In the genomic region with DNA sequence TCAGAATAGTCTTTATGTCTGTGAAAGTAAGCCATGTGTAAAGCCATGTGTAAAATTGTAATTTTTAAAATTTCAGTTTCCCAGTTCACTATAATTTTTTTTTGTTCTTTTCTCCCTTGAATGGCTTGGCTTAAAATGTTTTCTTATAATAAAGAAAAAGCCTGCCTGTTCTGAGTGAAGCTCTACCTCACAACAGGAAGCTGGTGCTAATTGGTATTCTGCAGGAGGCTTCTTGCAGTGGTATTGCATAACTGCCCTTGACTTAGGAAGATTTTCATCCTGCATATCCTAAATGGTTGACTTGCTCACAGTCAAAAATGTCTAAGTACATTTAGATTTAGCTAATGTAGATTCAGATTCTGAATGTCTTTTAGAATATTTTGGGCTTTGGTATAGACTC, we compare ENCODE assay signal across 13 cellular contexts. TPM values are rescaled to one million over a fixed set of nuclear protein-coding genes. Genes with fewer than 3 reads are reported as not detected.
A peak's percentile ranks its signal among the peaks of the same experiment; 100 is the strongest.
DNase-seq lines count a peak whose midpoint lies in the region; ATAC-seq and TF ChIP-seq lines count a peak whose summit lies in the region.
"Had no signal": no experiment of that assay in that cellular context is flagged by ENCODE, and none has a peak within 500 bp of the region (broad histone marks: within the 10 kb centered on the region; RNA-seq: fewer than 3 reads in every experiment).

No MANE protein-coding gene starts in this region.

- H3K9ac ChIP-seq in fibroblast of lung (ENCODE audit: insufficient read depth, low read length): no peak overlapping the region
- H3K9ac ChIP-seq in skeletal muscle satellite cell (ENCODE audit: low read depth, low read length): peak overlapping the region; percentile 18

- no peak overlapping the region for H2AFZ ChIP-seq in fibroblast of lung (ENCODE audit: low read length)

- H3K4me1 ChIP-seq in left ventricle myocardium inferior (peaks cover 96% of the 10 kb centered on the region), fibroblast of lung (ENCODE audit: control insufficient read depth, extremely low read depth, insufficient read depth, low read length) (no peaks in the 10 kb centered on the region), skeletal muscle satellite cell (ENCODE audit: control insufficient read depth, insufficient read depth, low read length) (peaks cover 2% of the 10 kb centered on the region)

- H3K36me3 ChIP-seq in left ventricle myocardium inferior (peaks cover 98% of the 10 kb centered on the region), fibroblast of lung (ENCODE audit: control insufficient read depth, insufficient read depth, low read length) (peaks cover 21% of the 10 kb centered on the region), skeletal muscle satellite cell (ENCODE audit: insufficient read depth, low read length) (peaks cover 89% of the 10 kb centered on the region)

- H3K9me3 ChIP-seq in left ventricle myocardium inferior (replicated peaks) (no peaks in the 10 kb centered on the region), fibroblast of lung (ENCODE audit: control insufficient read depth, insufficient read depth, low read depth, low read length) (no peaks in the 10 kb centered on the region), skeletal muscle satellite cell (replicated peaks; ENCODE audit: low read length) (no peaks in the 10 kb centered on the region)

- peaks cover 58% of the 10 kb centered on the region for H3K79me2 ChIP-seq in fibroblast of lung (ENCODE audit: control insufficient read depth, insufficient read depth, low read length)

- H3K27ac ChIP-seq in left ventricle myocardium inferior (replicated peaks): peak overlapping the region; percentile 36
- H3K27ac ChIP-seq in fibroblast of lung (ENCODE audit: insufficient read depth, low read length): no peak overlapping the region
- H3K27ac ChIP-seq: brain microvascular endothelial cell, C4-2B had no signal

- H3K4me3 ChIP-seq in left ventricle myocardium inferior (no peak overlapping the region), fibroblast of lung (replicated peaks in 1 of 4; ENCODE audit: control extremely low read depth in 1 of 4, insufficient read depth in 1 of 4, low read depth in 3 of 4, low read length in 4 of 4) (no peak overlapping the region), skeletal muscle satellite cell (ENCODE audit: low read length) (no peak overlapping the region)

- ATAC-seq in GM18505 (IDR thresholded peaks at IDR 0.05; ENCODE audit: unreplicated experiment): no peak
- ATAC-seq in GM18498 (IDR thresholded peaks at IDR 0.05; ENCODE audit: unreplicated experiment): no peak

- H3K4me2 ChIP-seq in fibroblast of lung (ENCODE audit: extremely low read depth, insufficient read depth, low read length) (no peak overlapping the region), skeletal muscle satellite cell (ENCODE audit: low read length) (no peak overlapping the region)

- intact Hi-C loops in left ventricle myocardium inferior (cut with micrococcal nuclease) (no loop called here), cardiac septum (cut with DNase I) (no loop called here)

- TF ChIP-seq POLR2A in GM18505 (IDR thresholded peaks at IDR 0.05; ENCODE audit: borderline replicate concordance, extremely low read depth, insufficient read depth, insufficient read length): no peak

- no peaks in the 10 kb centered on the region for H3K27me3 ChIP-seq in left ventricle myocardium inferior (ENCODE audit: low read depth)
- no peaks in the 10 kb centered on the region for H3K27me3 ChIP-seq in fibroblast of lung (ENCODE audit: control insufficient read depth, insufficient read depth, low read length)
- H3K27me3 ChIP-seq in skeletal muscle satellite cell (ENCODE audit: control insufficient read depth, insufficient read depth, low read length): no peaks in the 10 kb centered on the region
- H3K27me3 ChIP-seq: brain microvascular endothelial cell had no signal

- TF ChIP-seq CTCF in left ventricle myocardium inferior (IDR thresholded peaks at IDR 0.05; ENCODE audit: borderline replicate concordance) (no peak), fibroblast of lung (conservative IDR thresholded peaks at IDR 0.05 in 1 of 2, IDR thresholded peaks at IDR 0.05 in 1 of 2; ENCODE audit: low read depth in 1 of 2, low read length in 2 of 2) (no peak)

- H4K20me1 ChIP-seq in fibroblast of lung (ENCODE audit: control insufficient read depth, extremely low read depth, insufficient read depth, low read length): peaks cover 3% of the 10 kb centered on the region

- DNase-seq in left ventricle myocardium inferior (no peak), cardiac septum (ENCODE audit: low spot score) (no peak), SKM-1 treated with dmso at 0.1 percent for 144 hours (lab: John Stamatoyannopoulos, UW; ENCODE audit: unreplicated experiment) (peak; percentile 54), fibroblast of lung (ENCODE audit: low read depth in 2 of 2) (peak; percentile 58 to 61), AG20443 (ENCODE audit: low spot score) (no peak)
- DNase-seq: brain microvascular endothelial cell; naive B cell; NCI-H1048; stimulated activated CD4-positive, alpha-beta T cell treated with anti-CD3 and anti-CD28 coated beads, Interleukin-2, amount 100 ng/mL, for 24 hours had no signal

RNA-seq across cellular contexts. Expression of gene ATP2A2, which starts 49.5 kb away (rescaled TPM):
- total RNA-seq in left ventricle myocardium inferior (1,955 TPM), cardiac septum (918 TPM), fibroblast of lung (119 and 151 TPM in 2 replicates)
- polyA plus RNA-seq in fibroblast of lung: 203 and 216 TPM in 2 replicates
- 201 and 225 TPM in 2 replicates for polyA plus RNA-seq in fibroblast of lung (2012)
- polyA minus RNA-seq in fibroblast of lung (ENCODE audit: low replicate concordance): 322 and 360 TPM in 2 replicates
- 110 and 141 TPM in 2 replicates for total RNA-seq in skeletal muscle satellite cell (2012; rRNA removed)

Comparison
In these comparisons a context has a peak if more than half of its experiments do, and no peak if none do; other contexts are left out.
1. DNase-seq: peak in SKM-1 treated with dmso at 0.1 percent for 144 hours (single experiment) and fibroblast of lung (2 of 2); none in left ventricle myocardium inferior (single experiment), cardiac septum (single experiment) and AG20443 (single experiment).